ENCODE assay signal across 8 cellular contexts in the genomic region with DNA sequence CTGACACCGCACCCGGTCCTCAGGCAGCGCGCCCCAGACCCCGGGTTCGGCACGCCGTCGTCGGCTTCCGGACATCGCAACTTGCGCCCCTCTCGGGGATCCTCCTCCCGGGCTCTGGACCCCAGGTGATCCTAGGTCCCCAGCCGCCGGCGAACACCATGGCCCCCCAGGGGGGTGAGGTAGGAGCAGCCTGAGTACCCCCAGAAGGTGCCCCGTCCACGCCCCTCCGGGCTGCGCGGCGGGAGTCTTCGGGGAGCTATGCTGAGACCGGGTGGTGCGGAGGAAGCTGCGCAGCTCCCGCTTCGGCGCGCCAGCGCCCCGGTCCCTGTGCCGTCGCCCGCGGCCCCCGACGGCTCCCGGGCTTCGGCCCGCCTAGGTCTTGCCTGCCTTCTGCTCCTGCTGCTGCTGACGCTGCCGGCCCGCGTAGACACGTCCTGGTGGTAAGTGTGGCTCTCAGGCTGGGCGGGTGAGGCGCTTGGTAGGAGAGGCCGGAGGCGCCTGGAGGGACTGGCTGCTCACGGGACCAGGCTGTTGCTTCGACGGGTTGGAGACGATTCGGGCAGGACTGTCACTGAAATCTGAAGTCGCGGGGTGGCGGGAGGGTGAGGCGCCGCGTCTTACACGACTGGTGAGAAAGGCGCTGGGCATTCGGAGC. TPM values are rescaled to one million over a fixed set of nuclear protein-coding genes. Genes with fewer than 3 reads are reported as not detected.
DNase-seq lines count a peak whose midpoint lies in the region; ATAC-seq lines count a peak whose summit lies in the region.

No MANE protein-coding gene starts in this region.

- H3K27me3 Mint-ChIP-seq in CD4-positive, alpha-beta memory T cell: peaks cover 4 to 7% of the 10 kb centered on the region in 2 donors

- no peak overlapping the region for H3K27ac ChIP-seq in CD4-positive, alpha-beta memory T cell (ENCODE audit: low read depth, low read length)

- H3K27ac Mint-ChIP-seq in CD4-positive, alpha-beta memory T cell: peak overlapping the region in 3 of 7 donors; percentile 2 to 61 (median 10)

- H3K9ac ChIP-seq in adipocyte (ENCODE audit: low read length): peak overlapping the region; percentile 24

- POLR2A ChIA-PET in CD4-positive, alpha-beta memory T cell (lab: Charles Lee; ENCODE audit: partially characterized antibody): interaction anchor here (0.6 to 3.5 kb wide), 3 partner anchors 109 to 206 kb away, joined by 3 to 12 read pairs (median 4); a partner anchor contains a TSS

- no peaks in the 10 kb centered on the region for H3K9me3 ChIP-seq in CD4-positive, alpha-beta memory T cell (ENCODE audit: control insufficient read depth in 1 of 2, low read length in 2 of 2)
- H3K9me3 ChIP-seq in adipocyte (ENCODE audit: control insufficient read depth, low read length): no peaks in the 10 kb centered on the region

- no peaks in the 10 kb centered on the region for H3K9me3 Mint-ChIP-seq in CD4-positive, alpha-beta memory T cell

- DNase-seq in CD4-positive, alpha-beta memory T cell: peak; percentile 27 to 54 (median 31)
- DNase-seq in adipocyte (ENCODE audit: low read depth) (no peak), iPS-NIHi7 (ENCODE audit: extremely low spot score) (peak; percentile 40), cerebellar cortex (ENCODE audit: low spot score) (no peak), A172 (ENCODE audit: low spot score) (no peak), Kasumi-1 (lab: John Stamatoyannopoulos, UW) (no peak)
- peak; percentile 6 for DNase-seq in stimulated activated CD8-positive, alpha-beta memory T cell treated with anti-CD3 and anti-CD28 coated beads, Interleukin-12 subunit alpha, Interleukin-12 subunit beta, amount 100 ng/mL, for 4 hours (ENCODE audit: low read depth)

- peaks cover 0 to 20% (median 3%) of the 10 kb centered on the region in 4 donors for H3K4me1 Mint-ChIP-seq in CD4-positive, alpha-beta memory T cell

- CTCF ChIA-PET in CD4-positive, alpha-beta memory T cell (lab: Charles Lee; ENCODE audit: partially characterized antibody): interaction anchor here (1.6 to 2.5 kb wide), 4 partner anchors 16 to 199 kb away, joined by 3 to 7 read pairs (median 6); no protein-coding TSS in a partner anchor

- intact Hi-C loops in CD4-positive, alpha-beta memory T cell (cut with micrococcal nuclease): no loop called here

- H3K36me3 ChIP-seq in CD4-positive, alpha-beta memory T cell (ENCODE audit: insufficient read depth, low read length): no peaks in the 10 kb centered on the region
- no peaks in the 10 kb centered on the region for H3K36me3 ChIP-seq in adipocyte (ENCODE audit: control insufficient read depth, insufficient read depth, low read length, severe bottlenecking)

- peak overlapping the region in 1 of 2 donors; percentile 67 for H3K4me3 ChIP-seq in CD4-positive, alpha-beta memory T cell (ENCODE audit: low read length in 2 of 2)
- peak overlapping the region; percentile 76 for H3K4me3 ChIP-seq in adipocyte (ENCODE audit: low read length)

- H3K27me3 ChIP-seq in CD4-positive, alpha-beta memory T cell (ENCODE audit: insufficient read depth, low read length): peaks cover 4% of the 10 kb centered on the region
- peaks cover 26% of the 10 kb centered on the region for H3K27me3 ChIP-seq in adipocyte (replicated peaks; ENCODE audit: control insufficient read depth, insufficient read depth, low read length)

- ATAC-seq in HG03442 (IDR thresholded peaks at IDR 0.05; ENCODE audit: unreplicated experiment): peak; percentile 20

- no peaks in the 10 kb centered on the region for H3K36me3 Mint-ChIP-seq in CD4-positive, alpha-beta memory T cell

- peak overlapping the region; percentile 65 to 88 (median 74) for H3K4me3 Mint-ChIP-seq in CD4-positive, alpha-beta memory T cell

- peaks cover 13% of the 10 kb centered on the region for H3K4me1 ChIP-seq in CD4-positive, alpha-beta memory T cell (ENCODE audit: insufficient read depth, low read length)
- peaks cover 7% of the 10 kb centered on the region for H3K4me1 ChIP-seq in adipocyte (ENCODE audit: control insufficient read depth, insufficient read depth, low read length)

RNA-seq across cellular contexts. Expression of a gene that starts 0.4 kb away (rescaled TPM):
- total RNA-seq in CD4-positive, alpha-beta memory T cell: under 1 TPM; 0.70 to 0.91 TPM
- polyA plus RNA-seq in CD4-positive, alpha-beta memory T cell: under 1 TPM; 0.21 to 0.23 TPM
- 0.05 TPM in 1 of 2 replicates, not detected in the other for total RNA-seq in A172 (2014; rRNA removed; shearing (Covaris generic))

Comparison
In these comparisons a context has a peak if more than half of its experiments do, and no peak if none do; other contexts are left out.
1. DNase-seq: peak in CD4-positive, alpha-beta memory T cell (5 of 5), iPS-NIHi7 (single experiment) and stimulated activated CD8-positive, alpha-beta memory T cell treated with anti-CD3 and anti-CD28 coated beads, Interleukin-12 subunit alpha, Interleukin-12 subunit beta, amount 100 ng/mL, for 4 hours (single experiment); none in adipocyte (single experiment), cerebellar cortex (single experiment), A172 (single experiment) and Kasumi-1 (0 of 2).